Comparison of ENCODE assay signal across 10 cellular contexts in the genomic region with DNA sequence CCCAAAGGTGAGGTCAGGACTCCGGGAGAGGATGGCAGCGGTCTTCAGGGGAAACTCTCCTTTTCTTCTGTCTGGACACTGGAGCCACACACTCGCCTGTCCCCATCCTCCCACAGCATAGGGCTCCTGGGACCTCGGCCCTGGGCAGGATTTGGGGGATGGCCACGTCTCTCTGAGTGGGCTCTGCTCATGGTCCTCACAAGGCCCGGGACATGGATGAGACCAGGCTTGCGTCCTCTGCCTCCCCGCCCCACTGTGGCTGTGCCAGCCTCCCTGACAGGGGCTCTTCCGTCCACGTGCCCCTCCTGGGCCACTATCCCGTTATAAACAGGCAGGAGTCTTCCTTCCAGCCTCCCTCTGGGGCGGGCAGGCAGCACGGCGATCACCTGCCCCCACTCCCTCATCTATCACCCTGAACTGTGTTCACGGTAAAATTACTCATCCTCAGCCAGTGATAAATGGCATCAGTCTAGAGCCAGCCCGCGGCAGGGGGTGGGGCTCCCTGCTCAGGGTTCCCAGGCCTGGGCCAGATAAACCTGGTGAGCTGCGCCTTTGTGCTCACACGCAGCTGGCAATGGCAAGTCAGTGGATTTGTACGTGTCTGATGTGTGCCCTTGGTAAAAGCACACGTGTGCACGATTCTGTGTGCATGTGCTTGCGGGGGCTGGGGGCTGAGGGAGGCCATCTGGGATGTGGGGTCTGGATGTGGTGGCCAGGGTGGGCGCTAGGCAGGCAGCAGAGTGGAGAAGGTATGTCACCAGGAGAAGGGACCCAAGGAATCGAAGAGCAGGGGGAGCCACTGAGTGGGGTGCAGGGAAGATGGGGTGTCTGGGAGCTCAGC. TPM values are rescaled to one million over a fixed set of nuclear protein-coding genes. Genes with fewer than 3 reads are reported as not detected.
DNase-seq lines count a peak whose midpoint lies in the region; ATAC-seq and TF ChIP-seq lines count a peak whose summit lies in the region.
"Had no signal": no experiment of that assay in that cellular context is flagged by ENCODE, and none has a peak within 500 bp of the region (broad histone marks: within the 10 kb centered on the region; RNA-seq: fewer than 3 reads in every experiment).

No MANE protein-coding gene starts in this region.

- no peak for TF ChIP-seq POLR2A in uterus (IDR thresholded peaks at IDR 0.05)

- H3K27me3 ChIP-seq in right atrium auricular region (no peaks in the 10 kb centered on the region), RWPE2 (ENCODE audit: insufficient read depth, poor library complexity, severe bottlenecking) (peaks cover 24% of the 10 kb centered on the region), right cardiac atrium (ENCODE audit: control insufficient read depth, insufficient read depth) (no peaks in the 10 kb centered on the region), uterus (no peaks in the 10 kb centered on the region)

- no peak for TF ChIP-seq CTCF in right atrium auricular region (IDR thresholded peaks at IDR 0.05)
- no peak for TF ChIP-seq CTCF in RWPE2 (IDR thresholded peaks at IDR 0.05; ENCODE audit: poor library complexity, severe bottlenecking)
- TF ChIP-seq CTCF in uterus (IDR thresholded peaks at IDR 0.05) = no peak

- intact Hi-C loops in cardiac septum (cut with DNase I) = no loop called here
- intact Hi-C loops in right cardiac atrium (cut with DNase I) = no loop called here
- intact Hi-C loops in uterus (cut with DNase I; ENCODE audit: low total_unique reads) = no loop called here

- ATAC-seq in RWPE2 (ENCODE audit: low read depth) (peak; percentile 84), right cardiac atrium (no peak), GM21423 (IDR thresholded peaks at IDR 0.05; ENCODE audit: unreplicated experiment) (no peak)

- peaks cover 0 to 17% of the 10 kb centered on the region in 2 donors for H3K4me1 ChIP-seq in right atrium auricular region
- peaks cover 4% of the 10 kb centered on the region for H3K4me1 ChIP-seq in RWPE2 (ENCODE audit: insufficient read depth, poor library complexity, severe bottlenecking)
- H3K4me1 ChIP-seq in right cardiac atrium (ENCODE audit: control insufficient read depth, insufficient read depth, low read length) = peaks cover 6% of the 10 kb centered on the region
- peaks cover 0 to 12% of the 10 kb centered on the region in 2 donors for H3K4me1 ChIP-seq in uterus

- DNase-seq in cardiac septum (ENCODE audit: low spot score) = peak; percentile 51
- no peak for DNase-seq in right atrium auricular region (ENCODE audit: low spot score)
- DNase-seq in RWPE2 (ENCODE audit: low spot score) = peak; percentile 71
- DNase-seq in right cardiac atrium = peak; percentile 13 to 61 (median 37)
- peak; percentile 45 to 67 for DNase-seq in uterus
- no peak for DNase-seq in hypothalamus (lab: John Stamatoyannopoulos, UW)
- no peak for DNase-seq in NCI-H1092 treated with DMSO at 0.1 percent for 48 hours (lab: John Stamatoyannopoulos, UW)
- DNase-seq: MM.1S, naive B cell had no signal

- H3K36me3 ChIP-seq in right atrium auricular region (no peaks in the 10 kb centered on the region), RWPE2 (ENCODE audit: low read depth) (no peaks in the 10 kb centered on the region), uterus (no peaks in the 10 kb centered on the region)

- WGBS in right cardiac atrium = 61% methylated on average over 25 of the region's 25 CpGs

- no peaks in the 10 kb centered on the region for H3K9me3 ChIP-seq in right atrium auricular region
- no peaks in the 10 kb centered on the region for H3K9me3 ChIP-seq in RWPE2 (ENCODE audit: severe bottlenecking)
- H3K9me3 ChIP-seq in right cardiac atrium (ENCODE audit: control insufficient read depth, low read length) = no peaks in the 10 kb centered on the region
- H3K9me3 ChIP-seq in uterus = no peaks in the 10 kb centered on the region

- H3K4me3 ChIP-seq in right atrium auricular region (no peak overlapping the region), RWPE2 (ENCODE audit: severe bottlenecking) (no peak overlapping the region), right cardiac atrium (ENCODE audit: low read length) (no peak overlapping the region), uterus (no peak overlapping the region)

- H3K27ac ChIP-seq in right atrium auricular region = no peak overlapping the region
- no peak overlapping the region for H3K27ac ChIP-seq in RWPE2 (ENCODE audit: poor library complexity, severe bottlenecking)
- no peak overlapping the region for H3K27ac ChIP-seq in right cardiac atrium (ENCODE audit: low read length)
- H3K27ac ChIP-seq in uterus = no peak overlapping the region

RNA-seq across cellular contexts. Expression of a gene that starts 12.6 kb away (rescaled TPM):
- total RNA-seq in cardiac septum (10.2 TPM), right atrium auricular region (1 to 10 TPM; 2.7 to 6.4 TPM), right cardiac atrium (10 to 100 TPM in 3 of 4 donors, 1 to 10 TPM in 1; 6.9 to 27.2 (median 11.4) TPM), uterus (10 to 100 TPM in 2 of 4 donors, 1 to 10 TPM in 2; 1.0 to 40.7 (median 13.8) TPM)
- polyA plus RNA-seq in right cardiac atrium = 7.8 TPM

RNA-seq across cellular contexts. Expression of a gene that starts 48.0 kb away (rescaled TPM):
- total RNA-seq in cardiac septum = 39.0 TPM
- total RNA-seq in right atrium auricular region = 10 to 100 TPM; 29.5 to 38.8 TPM
- 10 to 100 TPM; 43.6 to 48.6 (median 45.5) TPM for total RNA-seq in right cardiac atrium
- polyA plus RNA-seq in right cardiac atrium = 44.3 TPM
- 10 to 100 TPM; 21.8 to 58.8 (median 37.5) TPM for total RNA-seq in uterus

RNA-seq across cellular contexts. Expression of a gene that starts 49.3 kb away (rescaled TPM):
- 4.8 TPM for total RNA-seq in cardiac septum
- 1 to 10 TPM; 2.4 to 2.9 TPM for total RNA-seq in right atrium auricular region
- total RNA-seq in right cardiac atrium = 1 to 10 TPM; 5.0 to 9.7 (median 6.6) TPM
- polyA plus RNA-seq in right cardiac atrium = 5.3 TPM
- total RNA-seq in uterus = 10 to 100 TPM in 2 of 4 donors, 1 to 10 TPM in 2; 1.8 to 15.3 (median 9.6) TPM

RNA-seq across cellular contexts. Expression of a gene that starts 55.2 kb away (rescaled TPM):
- total RNA-seq in cardiac septum (not detected), right atrium auricular region (under 1 TPM in 1 of 2 donors, not detected in 1; 0.59 TPM), right cardiac atrium (under 1 TPM in 1 of 4 donors, not detected in 3; 0.41 TPM), uterus (1 to 10 TPM in 1 of 4 donors, not detected in 3; 1.1 TPM)
- polyA plus RNA-seq in right cardiac atrium = 0.14 TPM

Comparison
In these comparisons a context has a peak if more than half of its experiments do, and no peak if none do; other contexts are left out.
1. DNase-seq: peak in cardiac septum (single experiment), RWPE2 (single experiment), right cardiac atrium (3 of 3) and uterus (2 of 2); none in right atrium auricular region (single experiment), hypothalamus (0 of 51) and NCI-H1092 treated with DMSO at 0.1 percent for 48 hours (single experiment).